ENCODE assay signal across 25 cellular contexts in the genomic region with DNA sequence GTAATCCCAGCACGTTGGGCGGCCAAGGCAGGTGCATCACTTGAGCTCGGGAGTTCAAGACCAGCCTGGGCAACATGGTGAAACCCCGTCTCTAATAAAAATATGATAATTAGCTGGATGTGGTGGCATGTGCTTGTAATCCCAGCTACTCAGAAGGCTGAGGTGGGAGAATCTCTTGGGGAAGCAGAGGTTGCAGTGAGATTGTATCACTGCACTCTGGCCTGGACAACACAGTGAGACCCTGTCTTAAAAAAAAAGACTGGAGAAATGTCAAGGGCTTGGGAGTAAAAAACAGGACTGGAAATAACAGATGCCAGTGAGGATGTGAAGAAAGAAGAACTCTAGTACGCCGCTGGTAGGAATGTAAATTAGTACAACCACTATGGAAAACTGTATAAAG.
"Had no signal": no experiment of that assay in that cellular context is flagged by ENCODE, and none has a peak within 500 bp of the region (broad histone marks: within the 10 kb centered on the region; RNA-seq: fewer than 3 reads in every experiment).

No MANE protein-coding gene starts in this region.

- DNase-seq: stimulated activated CD4-positive, alpha-beta T cell treated with anti-CD3 and anti-CD28 coated beads, Interleukin-2, amount 100 ng/mL, for 48 hours; stimulated activated CD4-positive, alpha-beta T cell treated with anti-CD3 and anti-CD28 coated beads, Interleukin-4, amount 100 ng/mL, for 1 hour; stimulated activated CD4-positive, alpha-beta T cell treated with anti-CD3 and anti-CD28 coated beads, Interleukin-4, amount 100 ng/mL, for 24 hours; stimulated activated CD4-positive, alpha-beta T cell treated with anti-CD3 and anti-CD28 coated beads, Interleukin-4, amount 100 ng/mL, for 4 hours; stimulated activated CD8-positive, alpha-beta memory T cell treated with anti-CD3 and anti-CD28 coated beads, Interleukin-4, amount 100 ng/mL, for 48 hours; stimulated activated naive B cell treated with anti-CD40 and anti-IgM and Interleukin-4, amounts not matched to agents 10 μg/mL and 1 μg/mL and 100 μg/mL, for 72 hours; stimulated activated naive CD4-positive, alpha-beta T cell; stimulated activated naive CD4-positive, alpha-beta T cell treated with Interleukin-2 at 50 U/mL for 16 hours; stimulated activated naive CD8-positive, alpha-beta T cell treated with anti-CD3 and anti-CD28 coated beads, Interleukin-15, amount 100 ng/mL, for 72 hours; stimulated activated naive CD8-positive, alpha-beta T cell treated with anti-CD3 and anti-CD28 coated beads, Interleukin-15, Interleukin-2, amounts not matched to agents 100 U/mL and 50 U/mL, for 24 hours; stomach; testis; thyroid gland; tibial artery; transverse colon; upper lobe of left lung; upper lobe of right lung; uterus had no signal

- H3K27ac ChIP-seq: stomach, suprapubic skin, testis, thoracic aorta, thyroid gland, tibial artery, tibial nerve, transverse colon, upper lobe of left lung, upper lobe of right lung, uterus, vagina had no signal

- H3K36me3 ChIP-seq: stomach, suprapubic skin, thoracic aorta, thyroid gland, tibial artery, tibial nerve, transverse colon, upper lobe of left lung, upper lobe of right lung, uterus, vagina had no signal

- H3K9me3 ChIP-seq: stomach, suprapubic skin, testis, thoracic aorta, thyroid gland, tibial artery, tibial nerve, transverse colon, upper lobe of left lung, upper lobe of right lung, uterus, vagina had no signal

- H3K4me1 ChIP-seq: suprapubic skin, testis, thyroid gland, tibial artery, transverse colon, upper lobe of right lung, uterus, vagina had no signal

- ATAC-seq: stimulated activated effector memory CD8-positive, alpha-beta T cell treated with anti-CD3 and anti-CD28 coated beads, Interleukin-12 subunit alpha, Interleukin-12 subunit beta, amount 100 ng/mL, for 72 hours; stimulated activated memory B cell treated with anti-CD40 and anti-IgM and Interleukin-4, amounts not matched to agents 10 μg/mL and 1 μg/mL and 100 μg/mL, for 72 hours; stimulated activated naive B cell treated with anti-CD40 and anti-IgM and Interleukin-4, amounts not matched to agents 10 μg/mL and 1 μg/mL and 100 μg/mL, for 72 hours; stimulated activated naive CD8-positive, alpha-beta T cell treated with anti-CD3 and anti-CD28 coated beads, Interleukin-15, amount 100 ng/mL, for 72 hours; stimulated activated naive CD8-positive, alpha-beta T cell treated with anti-CD3 and anti-CD28 coated beads, Interleukin-15, Interleukin-2, amounts not matched to agents 100 U/mL and 50 U/mL, for 24 hours; upper lobe of right lung had no signal

- FAIRE-seq: urothelium cell line had no signal

- H3K4me3 ChIP-seq: stomach, suprapubic skin, testis, thoracic aorta, thyroid gland, tibial artery, tibial nerve, transverse colon, upper lobe of left lung, upper lobe of right lung, uterus, vagina had no signal

- H3K27me3 ChIP-seq: stomach, suprapubic skin, testis, thyroid gland, tibial artery, tibial nerve, transverse colon, upper lobe of left lung, upper lobe of right lung, uterus, vagina had no signal
